ENCODE assay signal across 8 cellular contexts in genomic region chr19:33430674-33431277, GRCh38. TPM values are rescaled to one million over a fixed set of nuclear protein-coding genes. Genes with fewer than 3 reads are reported as not detected.
A peak's percentile ranks its signal among the peaks of the same experiment; 100 is the strongest.
DNase-seq lines count a peak whose midpoint lies in the region; ATAC-seq and TF ChIP-seq lines count a peak whose summit lies in the region.

No MANE protein-coding gene starts in this region.

- H3K4me2 ChIP-seq in hepatocyte = no peak overlapping the region
- H3K4me2 ChIP-seq in smooth muscle cell = no peak overlapping the region

- ATAC-seq in GM21825 (IDR thresholded peaks at IDR 0.05; ENCODE audit: unreplicated experiment) = no peak

- H4K20me1 ChIP-seq in hepatocyte (ENCODE audit: insufficient read depth, poor library complexity, severe bottlenecking) = no peaks in the 10 kb centered on the region
- no peaks in the 10 kb centered on the region for H4K20me1 ChIP-seq in smooth muscle cell (ENCODE audit: low read depth)

- no peaks in the 10 kb centered on the region for H3F3A ChIP-seq in smooth muscle cell (ENCODE audit: low read depth)

- H3K27ac ChIP-seq in ascending aorta = no peak overlapping the region
- H3K27ac ChIP-seq in hepatocyte = no peak overlapping the region
- no peak overlapping the region for H3K27ac ChIP-seq in smooth muscle cell (ENCODE audit: low read depth)

- H3K36me3 ChIP-seq in ascending aorta (no peaks in the 10 kb centered on the region), hepatocyte (replicated peaks; ENCODE audit: insufficient read depth, low read depth) (no peaks in the 10 kb centered on the region), smooth muscle cell (ENCODE audit: low read depth) (no peaks in the 10 kb centered on the region)

- no peak overlapping the region for H3K27ac Mint-ChIP-seq in T-helper 2 cell treated with Interferon-gamma antibody and Interleukin-4, amounts not matched to agents 5 μg/mL and 100 μg/mL, for 36 hours

- no peak overlapping the region for H3K4me3 Mint-ChIP-seq in T-helper 2 cell treated with Interferon-gamma antibody and Interleukin-4, amounts not matched to agents 5 μg/mL and 100 μg/mL, for 36 hours

- intact Hi-C loops in ascending aorta (cut with DNase I) = loop anchor here (1.0 kb wide), 1 partner anchor 341 kb away; no protein-coding TSS in a partner anchor

- H3K27me3 ChIP-seq in ascending aorta (no peaks in the 10 kb centered on the region), hepatocyte (no peaks in the 10 kb centered on the region), smooth muscle cell (ENCODE audit: low read depth) (no peaks in the 10 kb centered on the region)

- H3K4me1 Mint-ChIP-seq in T-helper 2 cell treated with Interferon-gamma antibody and Interleukin-4, amounts not matched to agents 5 μg/mL and 100 μg/mL, for 36 hours (ENCODE audit: low read depth) = peaks cover 2% of the 10 kb centered on the region

- no peaks in the 10 kb centered on the region for H3K9me2 ChIP-seq in hepatocyte (replicated peaks; ENCODE audit: insufficient read depth)

- 27% methylated on average over 11 of the region's 13 CpGs for WGBS in hepatocyte (ENCODE audit: low lambda C conversion rate, missing lambda C conversion rate)
- WGBS in smooth muscle cell (ENCODE audit: low lambda C conversion rate) = 27% methylated on average over 12 of the region's 13 CpGs

- peak; percentile 89 for TF ChIP-seq CTCF in GM13976 (IDR thresholded peaks at IDR 0.05; ENCODE audit: borderline replicate concordance, control extremely low read depth, extremely low read depth, insufficient read depth, missing control alignments)
- peak; percentile 24 to 61 (median 39) for TF ChIP-seq CTCF in ascending aorta (IDR thresholded peaks at IDR 0.05)
- TF ChIP-seq CTCF in hepatocyte (IDR thresholded peaks at IDR 0.05; ENCODE audit: poor library complexity) = peak; percentile 82
- TF ChIP-seq CTCF in smooth muscle cell (IDR thresholded peaks at IDR 0.05; ENCODE audit: borderline replicate concordance, insufficient read depth, poor library complexity, severe bottlenecking) = peak; percentile 74

- H3K36me3 Mint-ChIP-seq in T-helper 2 cell treated with Interferon-gamma antibody and Interleukin-4, amounts not matched to agents 5 μg/mL and 100 μg/mL, for 36 hours (ENCODE audit: low read depth) = no peaks in the 10 kb centered on the region

- H3K4me1 ChIP-seq in ascending aorta (no peaks in the 10 kb centered on the region), hepatocyte (ENCODE audit: insufficient read depth) (peaks cover 22% of the 10 kb centered on the region), smooth muscle cell (ENCODE audit: low read depth) (no peaks in the 10 kb centered on the region)

- H3K9me3 ChIP-seq in ascending aorta = no peaks in the 10 kb centered on the region
- H3K9me3 ChIP-seq in hepatocyte (ENCODE audit: low read depth) = no peaks in the 10 kb centered on the region
- H3K9me3 ChIP-seq in smooth muscle cell (replicated peaks; ENCODE audit: low read depth) = no peaks in the 10 kb centered on the region

- H2AFZ ChIP-seq in hepatocyte (no peak overlapping the region), smooth muscle cell (ENCODE audit: low read depth) (no peak overlapping the region)

- DNase-seq in 8988T = peak; percentile 89
- peak; percentile 84 for DNase-seq in GM13976 (ENCODE audit: low spot score)
- DNase-seq in NCI-H1694 (lab: John Stamatoyannopoulos, UW) = peak; percentile 78
- DNase-seq in T-helper 2 cell treated with Interferon-gamma antibody and Interleukin-4, amounts not matched to agents 5 μg/mL and 100 μg/mL, for 36 hours (ENCODE audit: low spot score) = peak; percentile 40
- DNase-seq in ascending aorta (ENCODE audit: low spot score in 2 of 2) = no peak
- DNase-seq in hepatocyte (ENCODE audit: low spot score) = peak; percentile 72
- peak; percentile 30 for DNase-seq in smooth muscle cell (lab: John Stamatoyannopoulos, UW; ENCODE audit: unreplicated experiment)

- H3K79me2 ChIP-seq in hepatocyte = no peaks in the 10 kb centered on the region
- no peaks in the 10 kb centered on the region for H3K79me2 ChIP-seq in smooth muscle cell (ENCODE audit: low read depth)

- in situ Hi-C loops in GM13976 (cut with MboI; ENCODE audit: low sequenced_read_pairs, unreplicated experiment) = no loop called here

- no peak overlapping the region for H3K9ac ChIP-seq in smooth muscle cell (ENCODE audit: low read depth)

- no peaks in the 10 kb centered on the region for H3K9me3 Mint-ChIP-seq in T-helper 2 cell treated with Interferon-gamma antibody and Interleukin-4, amounts not matched to agents 5 μg/mL and 100 μg/mL, for 36 hours

- H3K27me3 Mint-ChIP-seq in T-helper 2 cell treated with Interferon-gamma antibody and Interleukin-4, amounts not matched to agents 5 μg/mL and 100 μg/mL, for 36 hours (ENCODE audit: low read depth) = peaks cover 2% of the 10 kb centered on the region

- no peak overlapping the region for H3K4me3 ChIP-seq in ascending aorta
- H3K4me3 ChIP-seq in hepatocyte = no peak overlapping the region
- no peak overlapping the region for H3K4me3 ChIP-seq in smooth muscle cell

RNA-seq across cellular contexts. Expression of gene CEBPG, which starts 57.3 kb away (rescaled TPM):
- 21.9 TPM for total RNA-seq in ascending aorta
- 69.4 and 69.5 TPM in 2 replicates for total RNA-seq in hepatocyte
- 26.2 and 33.1 TPM in 2 replicates for polyA plus RNA-seq in hepatocyte
- total RNA-seq in smooth muscle cell = 27.8 and 29.9 TPM in 2 replicates
- polyA plus RNA-seq in smooth muscle cell = 15.3 and 17.1 TPM in 2 replicates

Comparison
In these comparisons a context has a peak if more than half of its experiments do, and no peak if none do; other contexts are left out.
1. DNase-seq: peak in 8988T (single experiment), GM13976 (single experiment), NCI-H1694 (single experiment), T-helper 2 cell treated with Interferon-gamma antibody and Interleukin-4, amounts not matched to agents 5 μg/mL and 100 μg/mL, for 36 hours (single experiment), hepatocyte (single experiment) and smooth muscle cell (single experiment); none in ascending aorta (0 of 2).
2. CTCF ChIP-seq: peak in every context shown above with its lines; median percentile 89 in GM13976; 82 in hepatocyte; 74 in smooth muscle cell; 39 in ascending aorta.